ENCODE assay signal across 20 cellular contexts in the genomic region with DNA sequence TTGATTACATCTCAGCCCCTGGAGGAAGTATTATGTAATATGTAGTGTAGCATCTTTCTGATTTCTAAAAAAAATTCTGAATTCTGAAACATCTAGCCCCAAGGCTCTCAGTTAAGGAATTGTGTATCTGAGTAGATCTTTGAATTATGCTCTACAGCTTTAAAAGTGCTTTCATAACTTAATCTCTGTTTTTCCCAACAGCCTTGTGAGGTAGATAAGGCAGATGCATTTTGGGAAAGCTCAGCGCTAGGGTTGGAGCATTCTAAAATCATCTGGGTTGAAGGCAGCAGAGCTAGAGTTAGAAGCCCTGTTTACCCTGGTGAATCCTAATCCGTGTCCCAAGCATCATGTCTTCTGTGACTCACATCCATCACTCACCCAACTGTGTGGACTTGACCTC. TPM values are rescaled to one million over a fixed set of nuclear protein-coding genes. Genes with fewer than 3 reads are reported as not detected.
DNase-seq lines count a peak whose midpoint lies in the region; ATAC-seq and TF ChIP-seq lines count a peak whose summit lies in the region.
"Had no signal": no experiment of that assay in that cellular context is flagged by ENCODE, and none has a peak within 500 bp of the region (broad histone marks: within the 10 kb centered on the region; RNA-seq: fewer than 3 reads in every experiment).

No MANE protein-coding gene starts in this region.

- H3K27me3 ChIP-seq in HL-60 (ENCODE audit: insufficient read depth, poor library complexity, severe bottlenecking) (no peaks in the 10 kb centered on the region), foreskin keratinocyte (no peaks in the 10 kb centered on the region)
- H3K27me3 ChIP-seq: esophagus muscularis mucosa had no signal

- H3K9me3 Mint-ChIP-seq in osteocyte (ENCODE audit: unreplicated experiment), result no peaks in the 10 kb centered on the region
- H3K9me3 Mint-ChIP-seq in effector memory CD8-positive, alpha-beta T cell, result no peaks in the 10 kb centered on the region
- H3K9me3 Mint-ChIP-seq: activated naive CD8-positive, alpha-beta T cell treated with anti-CD3 and anti-CD28 coated beads, Interleukin-2, amount 10 ng/mL, durations not matched to agents 7 days and 5 days; activated T-helper 1 cell treated with anti-CD3 and anti-CD28 coated beads, Interleukin-12 subunit alpha, Interleukin-12 subunit beta, Interleukin-2, Interleukin-4 antibody, amounts not matched to agents 30 ng/mL and 10 ng/mL and 1 ng/mL, durations not matched to agents 14 hours and 24 hours and 36 hours; brain; GM23338; T-helper 2 cell treated with Interferon-gamma antibody and Interleukin-4, amounts not matched to agents 5 μg/mL and 100 μg/mL, for 36 hours had no signal

- H3K4me3 ChIP-seq in HL-60 (replicated peaks; ENCODE audit: insufficient read depth, low read length) (no peak overlapping the region), SK-N-MC (no peak overlapping the region)
- H3K4me3 ChIP-seq: esophagus muscularis mucosa, GM23338 had no signal

- peaks cover under 1% of the 10 kb centered on the region for H3K36me3 Mint-ChIP-seq in osteocyte (ENCODE audit: unreplicated experiment)
- peaks cover 2% of the 10 kb centered on the region for H3K36me3 Mint-ChIP-seq in effector memory CD8-positive, alpha-beta T cell (ENCODE audit: insufficient read depth)
- H3K36me3 Mint-ChIP-seq: brain had no signal

- DNase-seq in HL-60 (ENCODE audit: low read depth in 1 of 2, low spot score in 1 of 2) (no peak), SK-N-MC (ENCODE audit: low read depth, low spot score) (peak; percentile 50), foreskin keratinocyte (no peak), osteocyte (ENCODE audit: extremely low spot score, unreplicated experiment) (no peak), GM19238 (ENCODE audit: insufficient read length, low spot score) (no peak)
- no peak for DNase-seq in effector memory CD8-positive, alpha-beta T cell
- DNase-seq: activated naive CD8-positive, alpha-beta T cell treated with anti-CD3 and anti-CD28 coated beads, Interleukin-2, amount 10 ng/mL, durations not matched to agents 7 days and 5 days; EL; left ventricle myocardium superior; NCI-H526 treated with DMSO at 0.1 percent for 48 hours; stimulated activated CD4-positive, alpha-beta T cell treated with anti-CD3 and anti-CD28 coated beads, Interleukin-2, amount 100 ng/mL, for 24 hours; stimulated activated naive CD8-positive, alpha-beta T cell treated with anti-CD3 and anti-CD28 coated beads, Interleukin-15, Interleukin-2, amounts not matched to agents 100 U/mL and 50 U/mL, for 24 hours had no signal

- no peaks in the 10 kb centered on the region for H3K27me3 Mint-ChIP-seq in osteocyte (ENCODE audit: unreplicated experiment)
- H3K27me3 Mint-ChIP-seq in effector memory CD8-positive, alpha-beta T cell, result no peaks in the 10 kb centered on the region
- H3K27me3 Mint-ChIP-seq: activated naive CD8-positive, alpha-beta T cell treated with anti-CD3 and anti-CD28 coated beads, Interleukin-2, amount 10 ng/mL, durations not matched to agents 7 days and 5 days; brain had no signal

- H3K27ac ChIP-seq in HL-60 (replicated peaks), result peak overlapping the region; percentile 4
- H3K27ac ChIP-seq in SK-N-MC, result 0 out of 2 replicates have a peak overlapping the region, but pooled peaks have one; percentile 43
- H3K27ac ChIP-seq in foreskin keratinocyte, result no peak overlapping the region
- H3K27ac ChIP-seq: esophagus muscularis mucosa, parathyroid adenoma had no signal

- no peak overlapping the region for H3K9ac ChIP-seq in SK-N-MC (ENCODE audit: insufficient read length)
- H3K9ac ChIP-seq: parathyroid adenoma had no signal

- ATAC-seq in foreskin keratinocyte (peak; percentile 47), GM21528 (IDR thresholded peaks at IDR 0.05; ENCODE audit: low FRiP score, unreplicated experiment) (no peak), HG02840 (IDR thresholded peaks at IDR 0.05; ENCODE audit: low FRiP score, unreplicated experiment) (no peak)
- ATAC-seq in effector memory CD8-positive, alpha-beta T cell (replicated peaks), result no peak
- ATAC-seq: GM23338 had no signal

- H3K4me3 Mint-ChIP-seq in osteocyte (ENCODE audit: unreplicated experiment), result no peak overlapping the region
- H3K4me3 Mint-ChIP-seq in effector memory CD8-positive, alpha-beta T cell, result no peak overlapping the region
- H3K4me3 Mint-ChIP-seq: activated naive CD8-positive, alpha-beta T cell treated with anti-CD3 and anti-CD28 coated beads, Interleukin-2, amount 10 ng/mL, durations not matched to agents 7 days and 5 days; activated T-helper 1 cell treated with anti-CD3 and anti-CD28 coated beads, Interleukin-12 subunit alpha, Interleukin-12 subunit beta, Interleukin-2, Interleukin-4 antibody, amounts not matched to agents 30 ng/mL and 10 ng/mL and 1 ng/mL, durations not matched to agents 14 hours and 24 hours and 36 hours; brain; GM23338; T-helper 2 cell treated with Interferon-gamma antibody and Interleukin-4, amounts not matched to agents 5 μg/mL and 100 μg/mL, for 36 hours had no signal

- no peaks in the 10 kb centered on the region for H3K4me1 ChIP-seq in foreskin keratinocyte

- peaks cover 53% of the 10 kb centered on the region for H3K4me1 Mint-ChIP-seq in osteocyte (ENCODE audit: unreplicated experiment)
- H3K4me1 Mint-ChIP-seq in effector memory CD8-positive, alpha-beta T cell (ENCODE audit: low read depth in 2 of 2), result peaks cover 4 to 14% of the 10 kb centered on the region in 2 donors

- H3K36me3 ChIP-seq in SK-N-MC (ENCODE audit: insufficient read depth, low read length), result no peaks in the 10 kb centered on the region
- H3K36me3 ChIP-seq: esophagus muscularis mucosa had no signal

- H3K27ac Mint-ChIP-seq in osteocyte (ENCODE audit: unreplicated experiment), result peak overlapping the region; percentile 23
- H3K27ac Mint-ChIP-seq in effector memory CD8-positive, alpha-beta T cell, result peak overlapping the region in 1 of 2 donors; percentile 35
- H3K27ac Mint-ChIP-seq: activated naive CD8-positive, alpha-beta T cell treated with anti-CD3 and anti-CD28 coated beads, Interleukin-2, amount 10 ng/mL, durations not matched to agents 7 days and 5 days; GM23338; T-helper 2 cell treated with Interferon-gamma antibody and Interleukin-4, amounts not matched to agents 5 μg/mL and 100 μg/mL, for 36 hours had no signal

- no peak for TF ChIP-seq CTCF in HL-60 (IDR thresholded peaks at IDR 0.05; ENCODE audit: insufficient read depth, low read length)
- no peak for TF ChIP-seq CTCF in foreskin keratinocyte (conservative IDR thresholded peaks at IDR 0.05)
- TF ChIP-seq CTCF in osteocyte (IDR thresholded peaks at IDR 0.05), result no peak

- no peaks in the 10 kb centered on the region for H3K9me3 ChIP-seq in SK-N-MC (ENCODE audit: low read depth, low read length)
- H3K9me3 ChIP-seq: esophagus muscularis mucosa had no signal

RNA-seq across cellular contexts. Expression of a gene that starts 49.8 kb away (rescaled TPM):
- total RNA-seq in foreskin keratinocyte, result 13.2 and 13.5 TPM in 2 replicates
- polyA plus RNA-seq in foreskin keratinocyte, result 1.3 and 1.7 TPM in 2 replicates
- total RNA-seq in osteocyte, result 14.4 and 17.3 TPM in 2 replicates
